In genomic region chr4:2991243-2991642, GRCh38 we compare ENCODE assay signal across 28 cellular contexts.
"Had no signal": no experiment of that assay in that cellular context is flagged by ENCODE, and none has a peak within 500 bp of the region (broad histone marks: within the 10 kb centered on the region; RNA-seq: fewer than 3 reads in every experiment).

No MANE protein-coding gene starts in this region.

- H3K36me3 ChIP-seq: ascending aorta, gastroesophageal sphincter had no signal

- H3K4me3 ChIP-seq: ascending aorta, gastroesophageal sphincter, heart right ventricle, hepatocyte had no signal

- DNase-seq: activated CD4-positive, alpha-beta memory T cell treated with anti-CD3 and anti-CD28 coated beads, Interleukin-2, amount 10 ng/mL, durations not matched to agents 7 days and 5 days; activated CD4-positive, alpha-beta T cell treated with anti-CD3 and anti-CD28 coated beads for 1 hour; activated CD4-positive, alpha-beta T cell treated with anti-CD3 and anti-CD28 coated beads for 4 hours; activated CD4-positive, alpha-beta T cell treated with anti-CD3 and anti-CD28 coated beads, Interleukin-2, amount 10 ng/mL, durations not matched to agents 7 days and 5 days; activated CD4-positive, alpha-beta T cell treated with anti-CD3 and anti-CD28 coated beads, Interleukin-2, amount 50 U/mL, for 4 hours; activated CD8-positive, alpha-beta memory T cell treated with anti-CD3 and anti-CD28 coated beads, Interleukin-2, amount 50 U/mL, for 48 hours; activated gamma-delta T cell; activated naive CD4-positive, alpha-beta T cell; activated naive CD4-positive, alpha-beta T cell treated with anti-CD3 and anti-CD28 coated beads, Interleukin-2, amount 10 ng/mL, durations not matched to agents 7 days and 5 days; activated naive CD8-positive, alpha-beta T cell treated with anti-CD3 and anti-CD28 coated beads, Interleukin-2, amount 10 ng/mL, durations not matched to agents 7 days and 5 days; activated T-cell treated with anti-CD3 and anti-CD28 coated beads for 4 hours; activated T-cell treated with anti-CD3 and anti-CD28 coated beads, Interleukin-2, amount 50 U/mL, for 24 hours; activated T-cell treated with anti-CD3 and anti-CD28 coated beads, Interleukin-2, amount 50 U/mL, for 72 hours; caudate nucleus; cortex of kidney; dermis blood vessel endothelial cell; effector CD4-positive, alpha-beta T cell; effector memory CD8-positive, alpha-beta T cell; foreskin fibroblast; heart right ventricle; T-helper 2 cell had no signal

- H3K27me3 ChIP-seq: ascending aorta, gastroesophageal sphincter, heart right ventricle, hepatocyte had no signal

- ATAC-seq: activated naive CD4-positive, alpha-beta T cell treated with anti-CD3 and anti-CD28 coated beads, Interleukin-2, amount 50 U/mL, for 72 hours; activated T-cell treated with anti-CD3 and anti-CD28 coated beads, Interleukin-2, amount 50 U/mL, for 72 hours; effector memory CD8-positive, alpha-beta T cell; gastroesophageal sphincter; heart right ventricle; WTC11 had no signal

- H3K9me3 ChIP-seq: ascending aorta, gastroesophageal sphincter, heart right ventricle had no signal

- H2AFZ ChIP-seq: hepatocyte had no signal

- H3K79me2 ChIP-seq: hepatocyte had no signal

- H3K27ac ChIP-seq: ascending aorta, epithelial cell of prostate, gastroesophageal sphincter, heart right ventricle, hepatocyte had no signal

- H3K4me1 ChIP-seq: ascending aorta, gastroesophageal sphincter, heart right ventricle had no signal

- FAIRE-seq: colon had no signal

- H3K4me2 ChIP-seq: hepatocyte had no signal
